In genomic region chr6:136136274-136136673, GRCh38 we compare ENCODE assay signal across 8 cellular contexts.
"Had no signal": no experiment of that assay in that cellular context is flagged by ENCODE, and none has a peak within 500 bp of the region (broad histone marks: within the 10 kb centered on the region; RNA-seq: fewer than 3 reads in every experiment).

No MANE protein-coding gene starts in this region.

- FAIRE-seq: HTR-8/SVneo had no signal

- ATAC-seq: HCT116 had no signal

- H3K27ac ChIP-seq: GM23248 had no signal

- H3K4me1 ChIP-seq: HAP-1 had no signal

- H3K9me3 Mint-ChIP-seq: IgD-negative memory B cell had no signal

- H3K9ac ChIP-seq: GM23248 had no signal

- H3K4me1 Mint-ChIP-seq: IgD-negative memory B cell had no signal

- H3K27ac Mint-ChIP-seq: IgD-negative memory B cell had no signal

- H3K4me3 ChIP-seq: GM23248, HAP-1 had no signal

- H2AFZ ChIP-seq: GM23248 had no signal

- DNase-seq: GM23248, GOT3, H7, KBM-7 had no signal

- H3K4me3 Mint-ChIP-seq: IgD-negative memory B cell had no signal

- H3K36me3 ChIP-seq: HAP-1 had no signal

- H3K9me3 ChIP-seq: HAP-1 had no signal
